8 cellular contexts compared by ENCODE assay signal in the genomic region with DNA sequence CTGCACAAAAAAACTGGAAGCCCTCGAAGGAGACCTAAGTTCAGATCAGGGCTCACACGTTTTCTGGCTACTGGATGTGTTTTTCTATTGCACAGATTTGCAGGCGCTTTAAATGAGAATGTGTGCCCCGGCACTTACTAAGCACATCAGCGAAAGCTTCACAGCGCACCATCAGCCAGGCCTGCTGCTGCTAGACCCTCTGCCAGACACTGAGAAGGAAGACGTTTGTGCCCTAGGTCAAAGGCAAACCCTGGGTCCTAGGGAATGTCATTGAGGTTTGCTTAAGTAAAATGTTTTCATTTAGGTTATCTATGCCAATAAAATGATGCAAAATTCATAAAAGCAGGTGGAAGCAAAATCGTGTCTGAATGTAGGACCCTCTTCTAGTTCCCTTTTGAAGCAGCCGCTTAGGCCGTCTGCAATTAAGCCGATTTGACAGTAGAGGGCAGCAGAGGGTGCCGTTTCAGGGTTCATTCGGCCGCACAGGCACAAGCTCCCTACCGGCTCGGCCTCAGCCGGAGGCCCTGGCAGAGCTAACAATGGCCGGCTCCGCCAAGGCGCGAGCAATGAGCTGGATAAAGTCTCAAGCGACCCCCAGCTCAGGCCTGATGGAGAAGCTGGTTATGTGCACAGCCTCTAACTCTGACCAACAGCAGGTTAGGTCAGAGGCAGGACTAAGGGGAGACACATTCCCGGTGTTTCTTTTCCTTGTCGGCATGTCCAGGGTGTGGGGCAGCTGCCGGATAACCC.
A peak's percentile ranks its signal among the peaks of the same experiment; 100 is the strongest.
DNase-seq lines count a peak whose midpoint lies in the region; ATAC-seq, FAIRE-seq and TF ChIP-seq lines count a peak whose summit lies in the region.

No MANE protein-coding gene starts in this region.

- DNase-seq in DMS153 treated with DMSO at 0.1 percent for 48 hours (lab: John Stamatoyannopoulos, UW; ENCODE audit: unreplicated experiment), result peak; percentile 52
- DNase-seq in RCC 7860 (ENCODE audit: low spot score), result peak; percentile 46
- peak; percentile 33 for DNase-seq in activated naive CD4-positive, alpha-beta T cell treated with Interleukin-2 at 50 U/mL for 16 hours
- peak; percentile 83 for DNase-seq in glutamatergic neuron
- peak; percentile 91 for DNase-seq in osteocyte (ENCODE audit: extremely low spot score, unreplicated experiment)
- DNase-seq in type B pancreatic cell (ENCODE audit: extremely low spot score, unreplicated experiment), result peak; percentile 84

- TF ChIP-seq CTCF in LNCAP (IDR thresholded peaks at IDR 0.05) (peak; percentile 92), glutamatergic neuron (IDR thresholded peaks at IDR 0.05; ENCODE audit: partially characterized antibody, unreplicated experiment) (peak; percentile 89), osteocyte (IDR thresholded peaks at IDR 0.05) (peak; percentile 95), type B pancreatic cell (conservative IDR thresholded peaks at IDR 0.05) (peak; percentile 93)

- no peaks in the 10 kb centered on the region for H3K27me3 Mint-ChIP-seq in glutamatergic neuron (ENCODE audit: unreplicated experiment)
- H3K27me3 Mint-ChIP-seq in osteocyte (ENCODE audit: unreplicated experiment), result no peaks in the 10 kb centered on the region
- H3K27me3 Mint-ChIP-seq in type B pancreatic cell, result peaks cover 13% of the 10 kb centered on the region

- H3K4me3 Mint-ChIP-seq in glutamatergic neuron (ENCODE audit: unreplicated experiment) (no peak overlapping the region), osteocyte (ENCODE audit: unreplicated experiment) (no peak overlapping the region), type B pancreatic cell (no peak overlapping the region)

- ATAC-seq in GM21737 (IDR thresholded peaks at IDR 0.05; ENCODE audit: unreplicated experiment), result peak; percentile 86

- no peaks in the 10 kb centered on the region for H3K36me3 Mint-ChIP-seq in glutamatergic neuron (ENCODE audit: unreplicated experiment)
- no peaks in the 10 kb centered on the region for H3K36me3 Mint-ChIP-seq in osteocyte (ENCODE audit: unreplicated experiment)
- no peaks in the 10 kb centered on the region for H3K36me3 Mint-ChIP-seq in type B pancreatic cell

- peak; percentile 14 for FAIRE-seq in RCC 7860 (lab: Jason Lieb, UNC)

- H3K27ac Mint-ChIP-seq in glutamatergic neuron (ENCODE audit: unreplicated experiment), result no peak overlapping the region
- no peak overlapping the region for H3K27ac Mint-ChIP-seq in osteocyte (ENCODE audit: unreplicated experiment)
- H3K27ac Mint-ChIP-seq in type B pancreatic cell, result no peak overlapping the region

- H3K9me3 Mint-ChIP-seq in glutamatergic neuron (ENCODE audit: unreplicated experiment) (peaks cover 1% of the 10 kb centered on the region), osteocyte (ENCODE audit: unreplicated experiment) (no peaks in the 10 kb centered on the region), type B pancreatic cell (no peaks in the 10 kb centered on the region)

- H3K4me1 Mint-ChIP-seq in glutamatergic neuron (ENCODE audit: low read depth, unreplicated experiment), result no peaks in the 10 kb centered on the region
- H3K4me1 Mint-ChIP-seq in osteocyte (ENCODE audit: unreplicated experiment), result peaks cover 8% of the 10 kb centered on the region
- H3K4me1 Mint-ChIP-seq in type B pancreatic cell (ENCODE audit: unreplicated experiment), result peaks cover 6% of the 10 kb centered on the region

Comparison
In these comparisons a context has a peak if more than half of its experiments do, and no peak if none do; other contexts are left out.
1. Peak in every context shown above with its lines: DNase-seq and ATAC-seq.
2. DNase-seq: peak in every context shown above with its lines; median percentile 91 in osteocyte; 84 in type B pancreatic cell; 83 in glutamatergic neuron; 52 in DMS153 treated with DMSO at 0.1 percent for 48 hours; 46 in RCC 7860; 33 in activated naive CD4-positive, alpha-beta T cell treated with Interleukin-2 at 50 U/mL for 16 hours.